In the genomic region with DNA sequence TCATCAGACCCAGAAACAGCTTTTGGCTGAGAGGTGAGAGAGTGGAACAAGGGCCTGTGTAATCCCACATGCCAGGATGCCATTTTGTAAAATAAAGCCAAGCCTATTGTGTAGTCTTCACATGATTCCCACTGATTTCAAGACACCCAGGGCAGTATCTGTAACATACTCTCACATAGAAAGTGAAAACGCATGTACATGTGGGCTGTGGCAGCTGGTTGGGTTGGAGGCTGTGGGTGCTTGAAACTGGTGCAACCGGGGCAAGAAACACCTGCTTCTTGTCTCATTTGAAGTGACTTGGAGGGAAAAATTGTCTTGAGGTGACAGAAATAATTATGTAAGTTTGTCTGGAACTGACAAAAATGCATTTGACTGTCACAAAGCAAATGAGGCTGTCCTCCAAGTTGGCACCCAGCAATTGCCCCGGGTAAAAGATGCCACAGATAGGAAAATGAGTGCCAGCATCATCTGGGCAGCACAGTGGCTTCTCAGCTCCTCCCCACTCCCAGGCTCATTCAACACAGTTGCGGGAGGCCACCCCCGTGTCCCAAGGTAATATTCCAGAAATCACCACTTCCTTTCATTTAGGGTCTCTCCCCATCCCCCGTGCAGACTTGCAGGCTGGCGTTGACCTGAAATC, we compare ENCODE assay signal across 1 cellular context.
TF ChIP-seq lines count a peak whose summit lies in the region.

No MANE protein-coding gene starts in this region.

TF ChIP-seq in GM12878, 131 proteins besides CTCF, POLR2A, EP300 and RAD21 (continued from another document):
- no peak for TF ChIP-seq SIX5 (IDR thresholded peaks at IDR 0.05; ENCODE audit: low read depth, low read length, severe bottlenecking)
- TF ChIP-seq, protein P1, sequence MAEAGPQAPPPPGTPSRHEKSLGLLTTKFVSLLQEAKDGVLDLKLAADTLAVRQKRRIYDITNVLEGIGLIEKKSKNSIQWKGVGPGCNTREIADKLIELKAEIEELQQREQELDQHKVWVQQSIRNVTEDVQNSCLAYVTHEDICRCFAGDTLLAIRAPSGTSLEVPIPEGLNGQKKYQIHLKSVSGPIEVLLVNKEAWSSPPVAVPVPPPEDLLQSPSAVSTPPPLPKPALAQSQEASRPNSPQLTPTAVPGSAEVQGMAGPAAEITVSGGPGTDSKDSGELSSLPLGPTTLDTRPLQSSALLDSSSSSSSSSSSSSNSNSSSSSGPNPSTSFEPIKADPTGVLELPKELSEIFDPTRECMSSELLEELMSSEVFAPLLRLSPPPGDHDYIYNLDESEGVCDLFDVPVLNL (IDR thresholded peaks at IDR 0.05; ENCODE audit: low read depth, low read length), result no peak
- TF ChIP-seq, protein P2, sequence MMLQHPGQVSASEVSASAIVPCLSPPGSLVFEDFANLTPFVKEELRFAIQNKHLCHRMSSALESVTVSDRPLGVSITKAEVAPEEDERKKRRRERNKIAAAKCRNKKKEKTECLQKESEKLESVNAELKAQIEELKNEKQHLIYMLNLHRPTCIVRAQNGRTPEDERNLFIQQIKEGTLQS (IDR thresholded peaks at IDR 0.05; ENCODE audit: borderline replicate concordance, extremely low read depth, low read depth, low read length), result no peak
- no peak for TF ChIP-seq ATF2 (IDR thresholded peaks at IDR 0.05; ENCODE audit: low read length)
- no peak for TF ChIP-seq ELK1 (IDR thresholded peaks at IDR 0.05; ENCODE audit: low read depth, low read length)
- TF ChIP-seq SUPT20H (IDR thresholded peaks at IDR 0.05; ENCODE audit: borderline replicate concordance, control insufficient read depth, low read depth, low read length), result no peak
- TF ChIP-seq, protein P3, sequence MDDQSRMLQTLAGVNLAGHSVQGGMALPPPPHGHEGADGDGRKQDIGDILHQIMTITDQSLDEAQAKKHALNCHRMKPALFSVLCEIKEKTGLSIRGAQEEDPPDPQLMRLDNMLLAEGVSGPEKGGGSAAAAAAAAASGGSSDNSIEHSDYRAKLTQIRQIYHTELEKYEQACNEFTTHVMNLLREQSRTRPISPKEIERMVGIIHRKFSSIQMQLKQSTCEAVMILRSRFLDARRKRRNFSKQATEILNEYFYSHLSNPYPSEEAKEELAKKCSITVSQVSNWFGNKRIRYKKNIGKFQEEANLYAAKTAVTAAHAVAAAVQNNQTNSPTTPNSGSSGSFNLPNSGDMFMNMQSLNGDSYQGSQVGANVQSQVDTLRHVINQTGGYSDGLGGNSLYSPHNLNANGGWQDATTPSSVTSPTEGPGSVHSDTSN (IDR thresholded peaks at IDR 0.05; ENCODE audit: insufficient replicate concordance, low read depth, low read length), result no peak
- TF ChIP-seq BCLAF1 (IDR thresholded peaks at IDR 0.05), result no peak
- no peak for TF ChIP-seq RB1 (IDR thresholded peaks at IDR 0.05; ENCODE audit: borderline replicate concordance)
TF ChIP-seq in GM12878: peak in this region for 0.
